10 cellular contexts compared by ENCODE assay signal in the genomic region with DNA sequence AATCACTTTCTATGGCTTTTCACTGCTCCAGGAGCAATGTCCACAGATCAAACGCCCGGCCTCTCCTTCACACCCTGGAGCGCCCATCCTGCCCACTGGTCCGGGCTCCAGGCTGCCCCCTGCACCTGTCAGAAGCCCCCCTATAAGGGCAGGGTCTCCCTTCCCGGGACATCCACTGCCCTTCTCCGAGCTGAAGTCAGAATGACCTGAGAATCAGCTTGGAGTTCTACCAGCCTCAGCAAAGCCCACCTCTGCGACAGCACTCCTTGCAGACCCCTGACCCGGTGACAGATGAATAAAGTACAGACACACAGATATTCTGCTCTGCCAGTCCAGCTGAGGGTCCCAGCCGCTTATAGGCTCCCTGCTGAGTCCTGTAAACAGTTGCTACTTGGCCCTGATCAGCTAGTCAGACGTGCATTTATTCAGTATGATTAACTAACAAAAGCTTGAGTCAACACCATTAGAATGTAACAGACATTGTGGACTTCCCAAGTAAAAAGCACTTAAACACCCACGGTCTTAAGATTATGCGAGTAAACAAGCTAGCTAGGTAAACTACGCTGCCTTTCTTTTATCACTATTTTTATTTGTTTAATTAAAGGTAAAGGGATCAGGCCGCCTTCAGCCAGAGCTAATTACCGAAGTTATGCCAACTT. TPM values are rescaled to one million over a fixed set of nuclear protein-coding genes. Genes with fewer than 3 reads are reported as not detected.
DNase-seq lines count a peak whose midpoint lies in the region; ATAC-seq and TF ChIP-seq lines count a peak whose summit lies in the region.
"Had no signal": no experiment of that assay in that cellular context is flagged by ENCODE, and none has a peak within 500 bp of the region (broad histone marks: within the 10 kb centered on the region; RNA-seq: fewer than 3 reads in every experiment).

No MANE protein-coding gene starts in this region.

- TF ChIP-seq CTCF in mammary epithelial cell (conservative IDR thresholded peaks at IDR 0.05 in 1 of 2, IDR thresholded peaks at IDR 0.05 in 1 of 2; ENCODE audit: extremely low read depth in 1 of 2, insufficient read depth in 1 of 2, low read depth in 1 of 2, low read length in 2 of 2) = no peak
- no peak for TF ChIP-seq CTCF in sigmoid colon (IDR thresholded peaks at IDR 0.05)
- no peak for TF ChIP-seq CTCF in prostate gland (IDR thresholded peaks at IDR 0.05)

- H3K36me3 ChIP-seq in mammary epithelial cell (ENCODE audit: insufficient read depth, low read length) (peaks cover 33% of the 10 kb centered on the region), sigmoid colon (no peaks in the 10 kb centered on the region), prostate gland (no peaks in the 10 kb centered on the region)
- H3K36me3 ChIP-seq: Peyer's patch had no signal

- H4K20me1 ChIP-seq in mammary epithelial cell (ENCODE audit: insufficient read depth, low read length) = peaks cover 23% of the 10 kb centered on the region

- H3K27ac Mint-ChIP-seq in activated CD8-positive, alpha-beta memory T cell treated with anti-CD3 and anti-CD28 coated beads, Interleukin-2, amount 10 ng/mL, durations not matched to agents 7 days and 5 days = peak overlapping the region; percentile 95

- H3K27me3 Mint-ChIP-seq in activated CD8-positive, alpha-beta memory T cell treated with anti-CD3 and anti-CD28 coated beads, Interleukin-2, amount 10 ng/mL, durations not matched to agents 7 days and 5 days = no peaks in the 10 kb centered on the region

- peak overlapping the region; percentile 44 for H3K4me2 ChIP-seq in mammary epithelial cell (ENCODE audit: insufficient read depth, low read depth, low read length)

- 93% methylated on average over 15 of the region's 15 CpGs for WGBS in mammary epithelial cell (ENCODE audit: low coverage, missing lambda C conversion rate)
- WGBS in sigmoid colon, 2 donors = 81 to 89% methylated on average over 15 of the region's 15 CpGs
- WGBS in prostate gland = 68% methylated on average over 15 of the region's 15 CpGs

- H2AFZ ChIP-seq in mammary epithelial cell (ENCODE audit: low read depth, low read length) = no peak overlapping the region

- H3K79me2 ChIP-seq in mammary epithelial cell (ENCODE audit: insufficient read depth, low read length) = peaks cover 97% of the 10 kb centered on the region

- dilution Hi-C loops in mammary epithelial cell (cut with HindIII; ENCODE audit: low sequenced_read_pairs) = no loop called here

- H3K9me3 ChIP-seq in mammary epithelial cell (replicated peaks; ENCODE audit: insufficient read depth, low read length) = no peaks in the 10 kb centered on the region
- no peaks in the 10 kb centered on the region for H3K9me3 ChIP-seq in sigmoid colon
- no peaks in the 10 kb centered on the region for H3K9me3 ChIP-seq in prostate gland
- H3K9me3 ChIP-seq: Peyer's patch had no signal

- no peak overlapping the region for H3K9ac ChIP-seq in mammary epithelial cell (ENCODE audit: insufficient read depth, low read length)

- no peak for TF ChIP-seq EP300 in sigmoid colon (IDR thresholded peaks at IDR 0.05)

- H3K4me1 ChIP-seq in mammary epithelial cell (ENCODE audit: insufficient read depth, low read length) (peaks cover 39% of the 10 kb centered on the region), sigmoid colon (peaks cover 0 to 79% (median 65%) of the 10 kb centered on the region in 4 donors), prostate gland (replicated peaks) (no peaks in the 10 kb centered on the region)

- ATAC-seq in activated CD8-positive, alpha-beta memory T cell treated with anti-CD3 and anti-CD28 coated beads, Interleukin-2, amount 10 ng/mL, durations not matched to agents 7 days and 5 days = no peak
- ATAC-seq in HG02884 (IDR thresholded peaks at IDR 0.05; ENCODE audit: unreplicated experiment) = no peak

- H3K4me3 Mint-ChIP-seq in activated CD8-positive, alpha-beta memory T cell treated with anti-CD3 and anti-CD28 coated beads, Interleukin-2, amount 10 ng/mL, durations not matched to agents 7 days and 5 days = peak overlapping the region; percentile 70

- BruUV-seq in mammary epithelial cell (replicated peaks; lab: Mats Ljungman, UMichigan) = no TSS peak

- H3K4me1 Mint-ChIP-seq in activated CD8-positive, alpha-beta memory T cell treated with anti-CD3 and anti-CD28 coated beads, Interleukin-2, amount 10 ng/mL, durations not matched to agents 7 days and 5 days = peaks cover 73% of the 10 kb centered on the region

- no peak for TF ChIP-seq POLR2A in sigmoid colon (IDR thresholded peaks at IDR 0.05)
- no peak for TF ChIP-seq POLR2A in prostate gland (IDR thresholded peaks at IDR 0.05)

- H3K27ac ChIP-seq in mammary epithelial cell (ENCODE audit: insufficient read depth, low read depth, low read length) (no peak overlapping the region), sigmoid colon (peak overlapping the region in 3 of 4 donors; percentile 72 to 87 (median 87)), prostate gland (no peak overlapping the region)

- no peaks in the 10 kb centered on the region for H3K27me3 ChIP-seq in mammary epithelial cell (ENCODE audit: insufficient read depth, low read length)
- H3K27me3 ChIP-seq in sigmoid colon = no peaks in the 10 kb centered on the region
- no peaks in the 10 kb centered on the region for H3K27me3 ChIP-seq in prostate gland (replicated peaks; ENCODE audit: insufficient read depth)
- H3K27me3 ChIP-seq: Peyer's patch had no signal

- peaks cover 51% of the 10 kb centered on the region for H3K36me3 Mint-ChIP-seq in activated CD8-positive, alpha-beta memory T cell treated with anti-CD3 and anti-CD28 coated beads, Interleukin-2, amount 10 ng/mL, durations not matched to agents 7 days and 5 days

- CTCF ChIA-PET in activated CD8-positive, alpha-beta memory T cell treated with anti-CD3 and anti-CD28 coated beads, Interleukin-2, amount 10 ng/mL, durations not matched to agents 7 days and 5 days (lab: Charles Lee) = interaction anchor here (1.8 to 13.2 kb wide), 3 partner anchors 8 to 84 kb away, joined by 8 to 451 read pairs (median 221); no protein-coding TSS in a partner anchor
- CTCF ChIA-PET in mammary epithelial cell (lab: Charles Lee; ENCODE audit: low non-redundant PET) = no interaction called here

- in situ Hi-C loops in mammary epithelial cell (cut with MboI; ENCODE audit: low sequenced_read_pairs in 2 of 2) (no loop called here), KBM-7 (cut with MboI; ENCODE audit: low pct_unique_long_range_greater_than_20kb, low sequenced_read_pairs) (no loop called here)

- H3K4me3 ChIP-seq in mammary epithelial cell (replicated peaks in 1 of 3; ENCODE audit: insufficient read depth in 1 of 3, low read depth in 2 of 3, low read length in 3 of 3) (peak overlapping the region in 2 of 3 experiments; percentile 13 to 81), sigmoid colon (no peak overlapping the region), prostate gland (no peak overlapping the region)
- H3K4me3 ChIP-seq: Peyer's patch had no signal

- DNase-seq in activated CD8-positive, alpha-beta memory T cell treated with anti-CD3 and anti-CD28 coated beads, Interleukin-2, amount 10 ng/mL, durations not matched to agents 7 days and 5 days = no peak
- DNase-seq in activated CD8-positive, alpha-beta memory T cell treated with anti-CD3 and anti-CD28 coated beads for 24 hours = no peak
- peak; percentile 23 for DNase-seq in NCI-H748 treated with DMSO at 0.1 percent for 48 hours (lab: John Stamatoyannopoulos, UW)
- no peak for DNase-seq in mammary epithelial cell
- DNase-seq in sigmoid colon = no peak
- DNase-seq in KBM-7 = no peak
- no peak for DNase-seq in prostate gland (ENCODE audit: low spot score)
- DNase-seq: dermis blood vessel endothelial cell, Peyer's patch had no signal

- H3K9me3 Mint-ChIP-seq in activated CD8-positive, alpha-beta memory T cell treated with anti-CD3 and anti-CD28 coated beads, Interleukin-2, amount 10 ng/mL, durations not matched to agents 7 days and 5 days (ENCODE audit: low read depth) = no peaks in the 10 kb centered on the region

- intact Hi-C loops in mammary epithelial cell (cut with micrococcal nuclease) (no loop called here), sigmoid colon (cut with DNase I) (no loop called here), prostate gland (cut with DNase I) (no loop called here)

RNA-seq across cellular contexts. Expression of gene SLC7A5, which starts 4.8 kb away (rescaled TPM):
- 100 to 1,000 TPM; 114 to 220 TPM for total RNA-seq in activated CD8-positive, alpha-beta memory T cell treated with anti-CD3 and anti-CD28 coated beads, Interleukin-2, amount 10 ng/mL, durations not matched to agents 7 days and 5 days
- total RNA-seq in mammary epithelial cell (1,000 to 10,000 TPM; 1,822 to 2,475 TPM), sigmoid colon (1 to 10 TPM; 2.9 to 8.1 (median 3.6) TPM), prostate gland (100 to 1,000 TPM in 1 of 2 donors, 1 to 10 TPM in 1; 3.3 to 232 TPM)
- polyA plus RNA-seq in mammary epithelial cell (680 TPM), sigmoid colon (10 to 100 TPM in 1 of 3 donors, 1 to 10 TPM in 1, under 1 TPM in 1; 0.60 to 44.5 (median 1.2) TPM)
- polyA minus RNA-seq in mammary epithelial cell = 936 TPM

Comparison
In these comparisons a context has a peak if more than half of its experiments do, and no peak if none do; other contexts are left out.
1. H3K27ac ChIP-seq: peak in sigmoid colon (3 of 4); none in mammary epithelial cell (single experiment) and prostate gland (0 of 2).
2. H3K4me3 ChIP-seq: peak in mammary epithelial cell (2 of 3); none in sigmoid colon (0 of 4) and prostate gland (0 of 2).
3. RNA of gene SLC7A5, which starts 4.8 kb away (total RNA-seq): 1,822 to 2,475 TPM in mammary epithelial cell; 3.3 to 232 TPM in prostate gland, 114 to 220 TPM in activated CD8-positive, alpha-beta memory T cell treated with anti-CD3 and anti-CD28 coated beads, Interleukin-2, amount 10 ng/mL, durations not matched to agents 7 days and 5 days and 2.9 to 8.1 TPM in sigmoid colon; every median in the first group is over 4 times any median in the second.